ENCODE assay signal across 1 cellular context in the genomic region with DNA sequence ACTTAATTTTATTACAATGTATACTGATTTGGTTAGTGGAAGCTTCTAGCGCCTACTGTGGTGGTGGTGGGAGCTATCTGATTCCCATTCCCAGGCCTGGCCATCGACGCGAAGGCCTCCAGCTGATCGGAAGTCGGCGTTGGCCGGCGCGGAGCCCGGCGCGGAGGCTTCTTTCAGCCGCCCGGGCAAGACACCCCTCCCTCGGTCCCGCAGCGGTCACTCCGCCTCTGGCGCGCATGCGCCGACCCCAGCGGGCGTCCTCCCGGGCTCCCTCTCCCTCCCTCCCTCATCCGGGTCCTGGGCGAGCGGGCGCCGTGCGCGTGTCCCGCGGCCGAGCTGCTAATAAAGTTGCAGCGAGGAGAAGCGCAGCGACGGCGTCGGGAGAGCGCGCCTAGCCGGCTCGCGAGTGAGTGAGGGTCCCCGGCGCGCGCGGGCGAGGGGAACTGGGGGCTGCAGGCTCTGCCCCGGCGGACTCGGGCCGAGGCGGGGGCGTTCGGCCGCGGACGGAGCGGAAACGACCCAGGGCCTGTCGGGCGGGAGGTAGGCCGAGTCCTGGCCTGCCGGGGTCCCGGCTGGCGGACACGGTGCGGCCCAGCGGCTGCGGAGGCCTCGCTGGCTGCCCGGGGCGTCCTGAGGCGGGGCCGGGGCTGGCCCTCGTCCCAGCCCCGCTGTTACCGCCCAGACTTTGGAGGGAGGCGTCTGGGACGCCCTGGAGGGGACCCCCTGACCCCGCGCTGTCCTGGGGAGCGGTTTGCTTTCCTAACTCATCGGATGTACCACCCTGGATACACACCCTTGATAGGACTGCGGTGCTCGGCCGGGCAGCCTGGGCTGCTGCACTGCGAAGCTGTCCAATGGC.
TF ChIP-seq lines count a peak whose summit lies in the region.

A gene (plus strand): TSS at position 289 of the 859 bp plus-strand sequence. CDS start 20,916 bp downstream, outside the sequence.

TF ChIP-seq in H1, 55 proteins besides CTCF, POLR2A, EP300 and RAD21:
- TF ChIP-seq RXRA (IDR thresholded peaks at IDR 0.05; ENCODE audit: insufficient read depth, low read depth, low read length) (no peak), PHF8 (conservative IDR thresholded peaks at IDR 0.05; ENCODE audit: low read depth, low read length) (peak; percentile 95), ASH2L (IDR thresholded peaks at IDR 0.05; ENCODE audit: low read length) (peak; percentile 97), SRF (IDR thresholded peaks at IDR 0.05; ENCODE audit: low read depth, low read length) (0 out of 2 replicates have a peak, but pooled peaks have one; percentile 0), JUN (IDR thresholded peaks at IDR 0.05; ENCODE audit: low read depth, low read length) (no peak), KDM5A (IDR thresholded peaks at IDR 0.05; ENCODE audit: low read length) (peak; percentile 40; the same call in 1 of the 2 replicates), ZNF274 (IDR thresholded peaks at IDR 0.05; ENCODE audit: borderline replicate concordance, extremely low read depth, low read length) (no peak), GABPA (IDR thresholded peaks at IDR 0.05; ENCODE audit: borderline replicate concordance, insufficient read depth, low read length) (0 out of 2 replicates have a peak, but pooled peaks have one; percentile 14), SIN3A (conservative IDR thresholded peaks at IDR 0.05 in 1 of 2, IDR thresholded peaks at IDR 0.05 in 1 of 2; ENCODE audit: low read depth in 1 of 2, low read length in 2 of 2) (peak in 1 of 2 experiments; percentile 69; a peak in 1 of 4 replicates), TAF7 (optimal IDR thresholded peaks at IDR 0.05; ENCODE audit: borderline replicate concordance, low read depth, low read length) (peak; percentile 68), TBP (IDR thresholded peaks at IDR 0.05; ENCODE audit: low read depth, low read length) (peak; percentile 16; the same call in 1 of the 2 replicates), POLR2AphosphoS5 (IDR thresholded peaks at IDR 0.05; ENCODE audit: low read depth, low read length) (peak; percentile 84), BACH1 (IDR thresholded peaks at IDR 0.05; ENCODE audit: low read length) (no peak), CTBP2 (IDR thresholded peaks at IDR 0.05; ENCODE audit: borderline replicate concordance, insufficient read depth, insufficient read length, low read length) (no peak), RNF2 (IDR thresholded peaks at IDR 0.05; ENCODE audit: borderline replicate concordance, low read depth, low read length, missing control alignments, poor library complexity, severe bottlenecking) (no peak), CREB1 (IDR thresholded peaks at IDR 0.05) (peak; percentile 76), NRF1 (IDR thresholded peaks at IDR 0.05; ENCODE audit: low read depth, low read length) (peak; percentile 61), JUND (IDR thresholded peaks at IDR 0.05; ENCODE audit: low read length) (peak; percentile 64; the same call in 1 of the 2 replicates), SAP30 (IDR thresholded peaks at IDR 0.05; ENCODE audit: insufficient read depth, insufficient replicate concordance, low read length) (no peak), EGR1 (IDR thresholded peaks at IDR 0.05; ENCODE audit: borderline replicate concordance, low read depth, low read length) (no peak; the same call in 1 of the 2 replicates), RBBP5 (IDR thresholded peaks at IDR 0.05; ENCODE audit: borderline replicate concordance, low read depth, low read length) (peak; percentile 94), YY1 (IDR thresholded peaks at IDR 0.05; ENCODE audit: low read depth, low read length) (0 out of 2 replicates have a peak, but pooled peaks have one; percentile 25), CEBPB (IDR thresholded peaks at IDR 0.05; ENCODE audit: low read depth, low read length) (no peak), SP2 (IDR thresholded peaks at IDR 0.05; ENCODE audit: low read length) (no peak), TAF1 (IDR thresholded peaks at IDR 0.05; ENCODE audit: low read depth, low read length) (peak; percentile 51), FOSL1 (IDR thresholded peaks at IDR 0.05; ENCODE audit: insufficient read depth, low read depth, low read length) (no peak), HDAC2 (IDR thresholded peaks at IDR 0.05; ENCODE audit: borderline replicate concordance in 1 of 2, low read depth in 2 of 2, low read length in 2 of 2) (peak; percentile 57; a peak in 1 of 4 replicates), GTF2F1 (IDR thresholded peaks at IDR 0.05; ENCODE audit: borderline replicate concordance, low read depth, low read length) (no peak), BCL11A (IDR thresholded peaks at IDR 0.05; ENCODE audit: low read depth in 2 of 2, low read length in 2 of 2) (no peak), KDM4A (IDR thresholded peaks at IDR 0.05; ENCODE audit: low read depth, low read length, severe bottlenecking) (peak; percentile 92)
- TF ChIP-seq, protein P1, sequence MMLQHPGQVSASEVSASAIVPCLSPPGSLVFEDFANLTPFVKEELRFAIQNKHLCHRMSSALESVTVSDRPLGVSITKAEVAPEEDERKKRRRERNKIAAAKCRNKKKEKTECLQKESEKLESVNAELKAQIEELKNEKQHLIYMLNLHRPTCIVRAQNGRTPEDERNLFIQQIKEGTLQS (IDR thresholded peaks at IDR 0.05; ENCODE audit: insufficient read depth, low read depth, low read length) = no peak
- TF ChIP-seq, protein P2, sequence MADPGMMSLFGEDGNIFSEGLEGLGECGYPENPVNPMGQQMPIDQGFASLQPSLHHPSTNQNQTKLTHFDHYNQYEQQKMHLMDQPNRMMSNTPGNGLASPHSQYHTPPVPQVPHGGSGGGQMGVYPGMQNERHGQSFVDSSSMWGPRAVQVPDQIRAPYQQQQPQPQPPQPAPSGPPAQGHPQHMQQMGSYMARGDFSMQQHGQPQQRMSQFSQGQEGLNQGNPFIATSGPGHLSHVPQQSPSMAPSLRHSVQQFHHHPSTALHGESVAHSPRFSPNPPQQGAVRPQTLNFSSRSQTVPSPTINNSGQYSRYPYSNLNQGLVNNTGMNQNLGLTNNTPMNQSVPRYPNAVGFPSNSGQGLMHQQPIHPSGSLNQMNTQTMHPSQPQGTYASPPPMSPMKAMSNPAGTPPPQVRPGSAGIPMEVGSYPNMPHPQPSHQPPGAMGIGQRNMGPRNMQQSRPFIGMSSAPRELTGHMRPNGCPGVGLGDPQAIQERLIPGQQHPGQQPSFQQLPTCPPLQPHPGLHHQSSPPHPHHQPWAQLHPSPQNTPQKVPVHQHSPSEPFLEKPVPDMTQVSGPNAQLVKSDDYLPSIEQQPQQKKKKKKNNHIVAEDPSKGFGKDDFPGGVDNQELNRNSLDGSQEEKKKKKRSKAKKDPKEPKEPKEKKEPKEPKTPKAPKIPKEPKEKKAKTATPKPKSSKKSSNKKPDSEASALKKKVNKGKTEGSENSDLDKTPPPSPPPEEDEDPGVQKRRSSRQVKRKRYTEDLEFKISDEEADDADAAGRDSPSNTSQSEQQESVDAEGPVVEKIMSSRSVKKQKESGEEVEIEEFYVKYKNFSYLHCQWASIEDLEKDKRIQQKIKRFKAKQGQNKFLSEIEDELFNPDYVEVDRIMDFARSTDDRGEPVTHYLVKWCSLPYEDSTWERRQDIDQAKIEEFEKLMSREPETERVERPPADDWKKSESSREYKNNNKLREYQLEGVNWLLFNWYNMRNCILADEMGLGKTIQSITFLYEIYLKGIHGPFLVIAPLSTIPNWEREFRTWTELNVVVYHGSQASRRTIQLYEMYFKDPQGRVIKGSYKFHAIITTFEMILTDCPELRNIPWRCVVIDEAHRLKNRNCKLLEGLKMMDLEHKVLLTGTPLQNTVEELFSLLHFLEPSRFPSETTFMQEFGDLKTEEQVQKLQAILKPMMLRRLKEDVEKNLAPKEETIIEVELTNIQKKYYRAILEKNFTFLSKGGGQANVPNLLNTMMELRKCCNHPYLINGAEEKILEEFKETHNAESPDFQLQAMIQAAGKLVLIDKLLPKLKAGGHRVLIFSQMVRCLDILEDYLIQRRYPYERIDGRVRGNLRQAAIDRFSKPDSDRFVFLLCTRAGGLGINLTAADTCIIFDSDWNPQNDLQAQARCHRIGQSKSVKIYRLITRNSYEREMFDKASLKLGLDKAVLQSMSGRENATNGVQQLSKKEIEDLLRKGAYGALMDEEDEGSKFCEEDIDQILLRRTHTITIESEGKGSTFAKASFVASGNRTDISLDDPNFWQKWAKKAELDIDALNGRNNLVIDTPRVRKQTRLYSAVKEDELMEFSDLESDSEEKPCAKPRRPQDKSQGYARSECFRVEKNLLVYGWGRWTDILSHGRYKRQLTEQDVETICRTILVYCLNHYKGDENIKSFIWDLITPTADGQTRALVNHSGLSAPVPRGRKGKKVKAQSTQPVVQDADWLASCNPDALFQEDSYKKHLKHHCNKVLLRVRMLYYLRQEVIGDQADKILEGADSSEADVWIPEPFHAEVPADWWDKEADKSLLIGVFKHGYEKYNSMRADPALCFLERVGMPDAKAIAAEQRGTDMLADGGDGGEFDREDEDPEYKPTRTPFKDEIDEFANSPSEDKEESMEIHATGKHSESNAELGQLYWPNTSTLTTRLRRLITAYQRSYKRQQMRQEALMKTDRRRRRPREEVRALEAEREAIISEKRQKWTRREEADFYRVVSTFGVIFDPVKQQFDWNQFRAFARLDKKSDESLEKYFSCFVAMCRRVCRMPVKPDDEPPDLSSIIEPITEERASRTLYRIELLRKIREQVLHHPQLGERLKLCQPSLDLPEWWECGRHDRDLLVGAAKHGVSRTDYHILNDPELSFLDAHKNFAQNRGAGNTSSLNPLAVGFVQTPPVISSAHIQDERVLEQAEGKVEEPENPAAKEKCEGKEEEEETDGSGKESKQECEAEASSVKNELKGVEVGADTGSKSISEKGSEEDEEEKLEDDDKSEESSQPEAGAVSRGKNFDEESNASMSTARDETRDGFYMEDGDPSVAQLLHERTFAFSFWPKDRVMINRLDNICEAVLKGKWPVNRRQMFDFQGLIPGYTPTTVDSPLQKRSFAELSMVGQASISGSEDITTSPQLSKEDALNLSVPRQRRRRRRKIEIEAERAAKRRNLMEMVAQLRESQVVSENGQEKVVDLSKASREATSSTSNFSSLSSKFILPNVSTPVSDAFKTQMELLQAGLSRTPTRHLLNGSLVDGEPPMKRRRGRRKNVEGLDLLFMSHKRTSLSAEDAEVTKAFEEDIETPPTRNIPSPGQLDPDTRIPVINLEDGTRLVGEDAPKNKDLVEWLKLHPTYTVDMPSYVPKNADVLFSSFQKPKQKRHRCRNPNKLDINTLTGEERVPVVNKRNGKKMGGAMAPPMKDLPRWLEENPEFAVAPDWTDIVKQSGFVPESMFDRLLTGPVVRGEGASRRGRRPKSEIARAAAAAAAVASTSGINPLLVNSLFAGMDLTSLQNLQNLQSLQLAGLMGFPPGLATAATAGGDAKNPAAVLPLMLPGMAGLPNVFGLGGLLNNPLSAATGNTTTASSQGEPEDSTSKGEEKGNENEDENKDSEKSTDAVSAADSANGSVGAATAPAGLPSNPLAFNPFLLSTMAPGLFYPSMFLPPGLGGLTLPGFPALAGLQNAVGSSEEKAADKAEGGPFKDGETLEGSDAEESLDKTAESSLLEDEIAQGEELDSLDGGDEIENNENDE (IDR thresholded peaks at IDR 0.05; ENCODE audit: insufficient replicate concordance, low read length) = no peak
- TF ChIP-seq, protein P3, sequence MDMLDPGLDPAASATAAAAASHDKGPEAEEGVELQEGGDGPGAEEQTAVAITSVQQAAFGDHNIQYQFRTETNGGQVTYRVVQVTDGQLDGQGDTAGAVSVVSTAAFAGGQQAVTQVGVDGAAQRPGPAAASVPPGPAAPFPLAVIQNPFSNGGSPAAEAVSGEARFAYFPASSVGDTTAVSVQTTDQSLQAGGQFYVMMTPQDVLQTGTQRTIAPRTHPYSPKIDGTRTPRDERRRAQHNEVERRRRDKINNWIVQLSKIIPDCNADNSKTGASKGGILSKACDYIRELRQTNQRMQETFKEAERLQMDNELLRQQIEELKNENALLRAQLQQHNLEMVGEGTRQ (IDR thresholded peaks at IDR 0.05; ENCODE audit: low read length) = 0 out of 2 replicates have a peak, but pooled peaks have one; percentile 23
- TF ChIP-seq, protein P4, sequence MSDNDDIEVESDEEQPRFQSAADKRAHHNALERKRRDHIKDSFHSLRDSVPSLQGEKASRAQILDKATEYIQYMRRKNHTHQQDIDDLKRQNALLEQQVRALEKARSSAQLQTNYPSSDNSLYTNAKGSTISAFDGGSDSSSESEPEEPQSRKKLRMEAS (IDR thresholded peaks at IDR 0.05) = peak; percentile 88
- TF ChIP-seq, protein P5, sequence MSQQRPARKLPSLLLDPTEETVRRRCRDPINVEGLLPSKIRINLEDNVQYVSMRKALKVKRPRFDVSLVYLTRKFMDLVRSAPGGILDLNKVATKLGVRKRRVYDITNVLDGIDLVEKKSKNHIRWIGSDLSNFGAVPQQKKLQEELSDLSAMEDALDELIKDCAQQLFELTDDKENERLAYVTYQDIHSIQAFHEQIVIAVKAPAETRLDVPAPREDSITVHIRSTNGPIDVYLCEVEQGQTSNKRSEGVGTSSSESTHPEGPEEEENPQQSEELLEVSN (IDR thresholded peaks at IDR 0.05) = 0 out of 2 replicates have a peak, but pooled peaks have one; percentile 43
